In the genomic region with DNA sequence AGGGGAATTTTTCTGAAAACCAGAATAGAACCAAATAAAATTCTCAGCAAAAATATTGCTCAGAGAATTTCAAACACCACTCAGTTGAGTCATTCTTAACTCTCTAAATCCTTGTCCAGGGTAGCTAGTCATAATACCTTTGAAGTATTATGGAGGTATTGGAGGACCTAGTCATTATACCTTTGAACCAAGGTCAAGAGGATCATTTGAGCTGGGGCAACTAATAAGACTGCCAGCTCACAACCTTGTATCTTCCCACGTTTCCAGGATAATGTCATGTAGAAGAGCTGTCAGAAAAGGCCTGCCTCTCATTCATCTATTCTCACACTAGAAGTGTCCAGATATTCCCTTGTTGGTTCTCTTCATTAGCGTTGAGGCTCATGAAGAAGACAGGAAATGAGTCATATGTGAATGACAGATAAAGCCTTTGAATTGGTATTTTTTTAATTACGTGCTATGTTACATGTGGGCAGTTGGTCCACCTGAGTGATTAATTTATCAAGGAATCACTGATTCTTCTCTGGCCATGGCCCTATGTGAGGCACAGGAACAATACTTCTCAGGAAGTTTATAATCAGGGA, we compare ENCODE assay signal across 1 cellular context.
TF ChIP-seq lines count a peak whose summit lies in the region.

No MANE protein-coding gene starts in this region.

TF ChIP-seq in HCT116, 20 proteins besides CTCF, POLR2A, EP300 and RAD21:
- TF ChIP-seq, protein P1, sequence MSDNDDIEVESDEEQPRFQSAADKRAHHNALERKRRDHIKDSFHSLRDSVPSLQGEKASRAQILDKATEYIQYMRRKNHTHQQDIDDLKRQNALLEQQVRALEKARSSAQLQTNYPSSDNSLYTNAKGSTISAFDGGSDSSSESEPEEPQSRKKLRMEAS (IDR thresholded peaks at IDR 0.05): peak; percentile 23
- TF ChIP-seq EGR1 (IDR thresholded peaks at IDR 0.05; ENCODE audit: low read depth) (no peak; the same call in 1 of the 2 replicates), YY1 (IDR thresholded peaks at IDR 0.05; ENCODE audit: extremely low read depth, insufficient replicate concordance, low read depth, low read length) (no peak), ZFX (IDR thresholded peaks at IDR 0.05) (no peak), SRF (IDR thresholded peaks at IDR 0.05; ENCODE audit: low read depth) (no peak), FOSL1 (IDR thresholded peaks at IDR 0.05; ENCODE audit: low read depth) (peak; percentile 75), CEBPB (IDR thresholded peaks at IDR 0.05; ENCODE audit: low read depth) (peak; percentile 11; the same call in 1 of the 2 replicates), TCF7L2 (IDR thresholded peaks at IDR 0.05; ENCODE audit: borderline replicate concordance, extremely low read depth, insufficient read depth, insufficient read length) (peak; percentile 52), ELF1 (IDR thresholded peaks at IDR 0.05; ENCODE audit: borderline replicate concordance, low read depth) (no peak), EZH2phosphoT487 (IDR thresholded peaks at IDR 0.05; ENCODE audit: borderline replicate concordance) (no peak), SP1 (IDR thresholded peaks at IDR 0.05; ENCODE audit: low read depth) (peak; percentile 58), CBX3 (IDR thresholded peaks at IDR 0.05; ENCODE audit: low read depth) (peak; percentile 56; the same call in 1 of the 2 replicates), JUND (IDR thresholded peaks at IDR 0.05) (peak; percentile 74)
- TF ChIP-seq, protein P2, sequence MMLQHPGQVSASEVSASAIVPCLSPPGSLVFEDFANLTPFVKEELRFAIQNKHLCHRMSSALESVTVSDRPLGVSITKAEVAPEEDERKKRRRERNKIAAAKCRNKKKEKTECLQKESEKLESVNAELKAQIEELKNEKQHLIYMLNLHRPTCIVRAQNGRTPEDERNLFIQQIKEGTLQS (IDR thresholded peaks at IDR 0.05): no peak
- TF ChIP-seq, protein P3, sequence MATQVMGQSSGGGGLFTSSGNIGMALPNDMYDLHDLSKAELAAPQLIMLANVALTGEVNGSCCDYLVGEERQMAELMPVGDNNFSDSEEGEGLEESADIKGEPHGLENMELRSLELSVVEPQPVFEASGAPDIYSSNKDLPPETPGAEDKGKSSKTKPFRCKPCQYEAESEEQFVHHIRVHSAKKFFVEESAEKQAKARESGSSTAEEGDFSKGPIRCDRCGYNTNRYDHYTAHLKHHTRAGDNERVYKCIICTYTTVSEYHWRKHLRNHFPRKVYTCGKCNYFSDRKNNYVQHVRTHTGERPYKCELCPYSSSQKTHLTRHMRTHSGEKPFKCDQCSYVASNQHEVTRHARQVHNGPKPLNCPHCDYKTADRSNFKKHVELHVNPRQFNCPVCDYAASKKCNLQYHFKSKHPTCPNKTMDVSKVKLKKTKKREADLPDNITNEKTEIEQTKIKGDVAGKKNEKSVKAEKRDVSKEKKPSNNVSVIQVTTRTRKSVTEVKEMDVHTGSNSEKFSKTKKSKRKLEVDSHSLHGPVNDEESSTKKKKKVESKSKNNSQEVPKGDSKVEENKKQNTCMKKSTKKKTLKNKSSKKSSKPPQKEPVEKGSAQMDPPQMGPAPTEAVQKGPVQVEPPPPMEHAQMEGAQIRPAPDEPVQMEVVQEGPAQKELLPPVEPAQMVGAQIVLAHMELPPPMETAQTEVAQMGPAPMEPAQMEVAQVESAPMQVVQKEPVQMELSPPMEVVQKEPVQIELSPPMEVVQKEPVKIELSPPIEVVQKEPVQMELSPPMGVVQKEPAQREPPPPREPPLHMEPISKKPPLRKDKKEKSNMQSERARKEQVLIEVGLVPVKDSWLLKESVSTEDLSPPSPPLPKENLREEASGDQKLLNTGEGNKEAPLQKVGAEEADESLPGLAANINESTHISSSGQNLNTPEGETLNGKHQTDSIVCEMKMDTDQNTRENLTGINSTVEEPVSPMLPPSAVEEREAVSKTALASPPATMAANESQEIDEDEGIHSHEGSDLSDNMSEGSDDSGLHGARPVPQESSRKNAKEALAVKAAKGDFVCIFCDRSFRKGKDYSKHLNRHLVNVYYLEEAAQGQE (IDR thresholded peaks at IDR 0.05; ENCODE audit: low read depth): no peak
